8 cellular contexts compared by ENCODE assay signal in the genomic region with DNA sequence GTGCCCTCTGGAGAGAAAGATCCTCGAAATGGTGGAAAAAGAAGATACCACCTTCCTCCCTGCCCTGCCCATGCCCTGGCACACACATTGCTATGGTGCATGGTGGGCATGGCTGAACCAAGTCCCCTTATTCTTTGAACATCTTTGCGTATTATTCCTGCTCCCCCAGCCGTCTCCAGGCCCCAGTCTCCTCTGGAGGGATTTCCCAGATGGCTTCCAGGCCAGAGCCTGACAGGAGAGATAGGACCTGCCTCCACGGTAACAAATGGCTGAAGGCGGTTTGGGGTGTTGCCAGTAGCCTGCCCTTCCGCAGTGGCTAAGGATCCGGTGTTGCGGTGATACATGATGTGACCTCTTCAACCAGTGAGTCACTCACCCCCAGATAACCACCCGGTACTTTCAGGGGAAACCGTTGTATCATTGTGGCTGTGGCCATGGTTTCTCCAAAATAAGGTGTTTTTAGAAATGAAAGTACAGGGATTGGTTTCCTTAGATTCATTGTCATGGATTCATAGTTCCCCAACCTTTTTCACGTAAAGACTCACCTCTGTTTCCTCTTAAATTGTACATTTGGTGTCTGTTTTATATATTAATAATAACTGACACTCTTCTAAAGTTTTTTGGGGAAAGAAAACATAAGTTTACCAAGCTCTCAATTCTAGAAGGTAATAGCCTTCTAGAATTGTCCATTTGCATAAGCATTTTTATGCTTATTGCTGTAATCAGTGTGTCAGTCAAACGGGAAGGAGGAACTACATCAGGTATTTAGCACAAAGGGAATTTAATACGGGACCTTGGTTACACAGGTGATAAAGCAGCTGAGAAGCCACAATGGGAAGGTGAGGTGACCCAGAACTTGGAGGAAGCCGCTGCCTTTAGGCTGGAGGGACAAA. TPM values are rescaled to one million over a fixed set of nuclear protein-coding genes. Genes with fewer than 3 reads are reported as not detected.
DNase-seq lines count a peak whose midpoint lies in the region; ATAC-seq, FAIRE-seq and TF ChIP-seq lines count a peak whose summit lies in the region.

No MANE protein-coding gene starts in this region.

- no peak overlapping the region for H3K4me2 ChIP-seq in HepG2 (ENCODE audit: low read depth, low read length)

- CTCF ChIA-PET in HepG2 (lab: Yijun Ruan, JAX; ENCODE audit: low intra/inter-chr PET ratio, low total read pairs) = no interaction called here

- FAIRE-seq in HepG2 (lab: Jason Lieb, UNC) = no peak

- no peak overlapping the region for H3K9ac ChIP-seq in HepG2 (ENCODE audit: insufficient read depth, low read depth, low read length)

- H3K27ac Mint-ChIP-seq in stimulated activated naive B cell treated with anti-CD40 and anti-IgM and Interleukin-4, amounts not matched to agents 10 μg/mL and 1 μg/mL and 100 μg/mL, for 72 hours = peak overlapping the region; percentile 95

- H3K4me3 ChIP-seq in HepG2 (replicated peaks in 1 of 3; ENCODE audit: insufficient read depth in 1 of 3, low read depth in 2 of 3, low read length in 3 of 3) = no peak overlapping the region

- H3K27ac ChIP-seq in HepG2 (ENCODE audit: extremely low read length, insufficient read depth, low read length) = no peak overlapping the region

- no peak for TF ChIP-seq RAD21 in HepG2 (CRISPR knock-in tag; IDR thresholded peaks at IDR 0.05)

- POLR2A ChIA-PET in HepG2 (lab: Yijun Ruan, JAX) = no interaction called here

- TF ChIP-seq EP300 in HepG2 (IDR thresholded peaks at IDR 0.05; ENCODE audit: low read depth in 2 of 2, low read length in 2 of 2) (no peak), HepG2 (CRISPR knock-in tag; IDR thresholded peaks at IDR 0.05; ENCODE audit: borderline replicate concordance) (no peak)

- H3K4me3 Mint-ChIP-seq in stimulated activated naive B cell treated with anti-CD40 and anti-IgM and Interleukin-4, amounts not matched to agents 10 μg/mL and 1 μg/mL and 100 μg/mL, for 72 hours = peak overlapping the region; percentile 75 to 79

- TF ChIP-seq CTCF in HepG2 (CRISPR knock-in tag; IDR thresholded peaks at IDR 0.05) = no peak

- no peak for TF ChIP-seq POLR2A in HepG2 (IDR thresholded peaks at IDR 0.05; ENCODE audit: insufficient read depth in 1 of 2, low read depth in 2 of 2, low read length in 2 of 2)

- no peaks in the 10 kb centered on the region for H3K27me3 Mint-ChIP-seq in stimulated activated naive B cell treated with anti-CD40 and anti-IgM and Interleukin-4, amounts not matched to agents 10 μg/mL and 1 μg/mL and 100 μg/mL, for 72 hours

- intact Hi-C loops in HepG2 (cut with micrococcal nuclease; ENCODE audit: unreplicated experiment) = no loop called here

- no TSS peak for BruUV-seq in HepG2 (replicated peaks; lab: Mats Ljungman, UMichigan)

- DNase-seq in stimulated activated naive CD4-positive, alpha-beta T cell treated with Interleukin-2 at 50 U/mL for 16 hours (lab: John Stamatoyannopoulos, UW) = peak; percentile 77
- DNase-seq in stimulated activated naive CD4-positive, alpha-beta T cell (lab: John Stamatoyannopoulos, UW) = no peak
- DNase-seq in SKM-1 treated with dmso at 0.1 percent for 144 hours (lab: John Stamatoyannopoulos, UW; ENCODE audit: unreplicated experiment) = peak; percentile 94
- DNase-seq in amniotic epithelial cell (ENCODE audit: low read depth) = peak; percentile 100
- no peak for DNase-seq in HepG2 (ENCODE audit: low spot score)
- peak; percentile 76 for DNase-seq in stimulated activated naive B cell treated with anti-CD40 and anti-IgM and Interleukin-4, amounts not matched to agents 10 μg/mL and 1 μg/mL and 100 μg/mL, for 72 hours
- DNase-seq in DMS114 treated with DMSO at 0.1 percent for 48 hours (lab: John Stamatoyannopoulos, UW; ENCODE audit: unreplicated experiment) = no peak

- peaks cover 25% of the 10 kb centered on the region for H3K4me1 ChIP-seq in HepG2 (ENCODE audit: insufficient read depth, low read length)

- ATAC-seq in HG03432 (IDR thresholded peaks at IDR 0.05; ENCODE audit: unreplicated experiment) = peak; percentile 70
- no peak for ATAC-seq in HepG2
- peak; percentile 71 to 78 for ATAC-seq in stimulated activated naive B cell treated with anti-CD40 and anti-IgM and Interleukin-4, amounts not matched to agents 10 μg/mL and 1 μg/mL and 100 μg/mL, for 72 hours (replicated peaks)

- H3K79me2 ChIP-seq in HepG2 (ENCODE audit: insufficient read depth, low read length) = peaks cover 87% of the 10 kb centered on the region

- peaks cover 15 to 64% of the 10 kb centered on the region in 2 experiments; a peak in 4 of 5 replicates for H3K36me3 ChIP-seq in HepG2 (replicated peaks in 1 of 2; ENCODE audit: control insufficient read depth in 1 of 2, insufficient read depth in 2 of 2, low read length in 2 of 2)

- H3K27me3 ChIP-seq in HepG2 (ENCODE audit: control insufficient read depth in 1 of 2, insufficient read depth in 2 of 2, low read length in 2 of 2) = no peaks in the 10 kb centered on the region

- no peak overlapping the region for H2AFZ ChIP-seq in HepG2 (ENCODE audit: low read length)

- no peaks in the 10 kb centered on the region for H3K9me3 Mint-ChIP-seq in stimulated activated naive B cell treated with anti-CD40 and anti-IgM and Interleukin-4, amounts not matched to agents 10 μg/mL and 1 μg/mL and 100 μg/mL, for 72 hours

- peaks cover 71% of the 10 kb centered on the region for H4K20me1 ChIP-seq in HepG2 (ENCODE audit: insufficient read depth, low read length)

- in situ Hi-C loops in HepG2 (cut with HindIII; ENCODE audit: extremely low pct_ligation_motif_present, low pct_unique_long_range_greater_than_20kb) = no loop called here

- no peaks in the 10 kb centered on the region for H3K9me3 ChIP-seq in HepG2 (ENCODE audit: low read length)

- peaks cover 0 to 88% of the 10 kb centered on the region in 2 donors for H3K4me1 Mint-ChIP-seq in stimulated activated naive B cell treated with anti-CD40 and anti-IgM and Interleukin-4, amounts not matched to agents 10 μg/mL and 1 μg/mL and 100 μg/mL, for 72 hours

- peaks cover 20 to 26% of the 10 kb centered on the region in 2 donors for H3K36me3 Mint-ChIP-seq in stimulated activated naive B cell treated with anti-CD40 and anti-IgM and Interleukin-4, amounts not matched to agents 10 μg/mL and 1 μg/mL and 100 μg/mL, for 72 hours

- 92% methylated on average over 13 of the region's 14 CpGs for WGBS in HepG2 (ENCODE audit: low lambda C conversion rate)

TF ChIP-seq in HepG2, 621 proteins besides CTCF, POLR2A, EP300 and RAD21:
- TF ChIP-seq ZEB1 (IDR thresholded peaks at IDR 0.05; ENCODE audit: insufficient replicate concordance, low read depth) (no peak), RBM22 (optimal IDR thresholded peaks at IDR 0.05; ENCODE audit: low read length) (peak; percentile 18), ZFX (CRISPR knock-in tag; IDR thresholded peaks at IDR 0.05; ENCODE audit: low read depth) (no peak)
- TF ChIP-seq, protein P1, sequence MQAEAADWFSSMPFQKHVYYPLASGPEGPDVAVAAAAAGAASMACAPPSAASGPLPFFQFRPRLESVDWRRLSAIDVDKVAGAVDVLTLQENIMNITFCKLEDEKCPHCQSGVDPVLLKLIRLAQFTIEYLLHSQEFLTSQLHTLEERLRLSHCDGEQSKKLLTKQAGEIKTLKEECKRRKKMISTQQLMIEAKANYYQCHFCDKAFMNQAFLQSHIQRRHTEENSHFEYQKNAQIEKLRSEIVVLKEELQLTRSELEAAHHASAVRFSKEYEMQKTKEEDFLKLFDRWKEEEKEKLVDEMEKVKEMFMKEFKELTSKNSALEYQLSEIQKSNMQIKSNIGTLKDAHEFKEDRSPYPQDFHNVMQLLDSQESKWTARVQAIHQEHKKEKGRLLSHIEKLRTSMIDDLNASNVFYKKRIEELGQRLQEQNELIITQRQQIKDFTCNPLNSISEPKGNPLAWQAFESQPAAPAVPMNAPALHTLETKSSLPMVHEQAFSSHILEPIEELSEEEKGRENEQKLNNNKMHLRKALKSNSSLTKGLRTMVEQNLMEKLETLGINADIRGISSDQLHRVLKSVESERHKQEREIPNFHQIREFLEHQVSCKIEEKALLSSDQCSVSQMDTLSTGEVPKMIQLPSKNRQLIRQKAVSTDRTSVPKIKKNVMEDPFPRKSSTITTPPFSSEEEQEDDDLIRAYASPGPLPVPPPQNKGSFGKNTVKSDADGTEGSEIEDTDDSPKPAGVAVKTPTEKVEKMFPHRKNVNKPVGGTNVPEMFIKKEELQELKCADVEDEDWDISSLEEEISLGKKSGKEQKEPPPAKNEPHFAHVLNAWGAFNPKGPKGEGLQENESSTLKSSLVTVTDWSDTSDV (CRISPR knock-in tag; IDR thresholded peaks at IDR 0.05) = no peak
TF ChIP-seq in HepG2: peak in this region for 1.

RNA-seq across cellular contexts. Expression of a gene that starts 25.9 kb away (rescaled TPM):
- 8.6 and 10.0 TPM in 2 replicates for total RNA-seq in HepG2 (2016; rRNA removed; fragmentation: Illumina TruSeq; extraction: Trizol)
- 5.9 and 6.9 TPM in 2 replicates for total RNA-seq in HepG2 (2016; cell fraction: cytosol; rRNA removed; fragmentation: Illumina TruSeq; extraction: Trizol; ENCODE audit: low read depth)
- total RNA-seq in HepG2 (2016; cell fraction: insoluble cytoplasmic fraction; rRNA removed; fragmentation: Illumina TruSeq; extraction: Trizol) = 8.6 and 9.2 TPM in 2 replicates
- total RNA-seq in HepG2 (2016; cell fraction: membrane; rRNA removed; fragmentation: Illumina TruSeq; extraction: Trizol) = 6.1 and 6.5 TPM in 2 replicates
- 15.6 and 16.8 TPM in 2 replicates for total RNA-seq in HepG2 (2016; cell fraction: nucleus; rRNA removed; fragmentation: Illumina TruSeq; extraction: Trizol)
- polyA plus RNA-seq in HepG2 (2011; rRNA removed) = 56.3 and 59.1 TPM in 2 replicates
- polyA plus RNA-seq in HepG2 (2011; cell fraction: cytosol; rRNA removed) = 15.3 and 17.1 TPM in 2 replicates
- polyA plus RNA-seq in HepG2 (2011; cell fraction: nucleus; rRNA removed) = 92.6 and 110 TPM in 2 replicates
- polyA plus RNA-seq in HepG2 (2012) = 27.7 and 30.7 TPM in 2 replicates
- polyA plus RNA-seq in HepG2 (2016; cell fraction: cytosol; fragmentation: Illumina TruSeq; extraction: Trizol; ENCODE audit: low read depth) = 0.69 and 1.4 TPM in 2 replicates
- 9.8 and 12.0 TPM in 2 replicates for polyA plus RNA-seq in HepG2 (2016; cell fraction: insoluble cytoplasmic fraction; fragmentation: Illumina TruSeq; extraction: Trizol; ENCODE audit: low read depth)
- polyA plus RNA-seq in HepG2 (2016; cell fraction: membrane; fragmentation: Illumina TruSeq; extraction: Trizol; ENCODE audit: low read depth) = 2.7 and 3.7 TPM in 2 replicates
- polyA plus RNA-seq in HepG2 (2016; cell fraction: nucleus; fragmentation: Illumina TruSeq; extraction: Trizol; ENCODE audit: insufficient read depth, low read depth) = 25.8 and 26.1 TPM in 2 replicates
- 37.4 and 65.9 TPM in 2 replicates for polyA minus RNA-seq in HepG2 (2011; rRNA and poly(A)+ RNA removed; ENCODE audit: low replicate concordance)
- polyA minus RNA-seq in HepG2 (2011; cell fraction: cytosol; rRNA and poly(A)+ RNA removed) = 17.8 and 26.2 TPM in 2 replicates
- polyA minus RNA-seq in HepG2 (2011; cell fraction: nucleus; rRNA and poly(A)+ RNA removed) = 43.8 and 50.1 TPM in 2 replicates

Comparison
In these comparisons a context has a peak if more than half of its experiments do, and no peak if none do; other contexts are left out.
1. DNase-seq: peak in stimulated activated naive CD4-positive, alpha-beta T cell treated with Interleukin-2 at 50 U/mL for 16 hours (single experiment), SKM-1 treated with dmso at 0.1 percent for 144 hours (single experiment), amniotic epithelial cell (single experiment) and stimulated activated naive B cell treated with anti-CD40 and anti-IgM and Interleukin-4, amounts not matched to agents 10 μg/mL and 1 μg/mL and 100 μg/mL, for 72 hours (single experiment); none in stimulated activated naive CD4-positive, alpha-beta T cell (0 of 6), HepG2 (single experiment) and DMS114 treated with DMSO at 0.1 percent for 48 hours (single experiment).